1 cellular context compared by ENCODE assay signal in genomic region chr12:54352022-54352531, GRCh38.
A peak's percentile ranks its signal among the peaks of the same experiment; 100 is the strongest.
TF ChIP-seq lines count a peak whose summit lies in the region.

No MANE protein-coding gene starts in this region.

TF ChIP-seq in HepG2, 621 proteins besides CTCF, POLR2A, EP300 and RAD21:
- no peak for TF ChIP-seq ZNF20 (CRISPR knock-in tag; IDR thresholded peaks at IDR 0.05)
- TF ChIP-seq AGO2 (optimal IDR thresholded peaks at IDR 0.05; ENCODE audit: low read depth, low read length), result peak; percentile 52
